8 cellular contexts compared by ENCODE assay signal in the genomic region with DNA sequence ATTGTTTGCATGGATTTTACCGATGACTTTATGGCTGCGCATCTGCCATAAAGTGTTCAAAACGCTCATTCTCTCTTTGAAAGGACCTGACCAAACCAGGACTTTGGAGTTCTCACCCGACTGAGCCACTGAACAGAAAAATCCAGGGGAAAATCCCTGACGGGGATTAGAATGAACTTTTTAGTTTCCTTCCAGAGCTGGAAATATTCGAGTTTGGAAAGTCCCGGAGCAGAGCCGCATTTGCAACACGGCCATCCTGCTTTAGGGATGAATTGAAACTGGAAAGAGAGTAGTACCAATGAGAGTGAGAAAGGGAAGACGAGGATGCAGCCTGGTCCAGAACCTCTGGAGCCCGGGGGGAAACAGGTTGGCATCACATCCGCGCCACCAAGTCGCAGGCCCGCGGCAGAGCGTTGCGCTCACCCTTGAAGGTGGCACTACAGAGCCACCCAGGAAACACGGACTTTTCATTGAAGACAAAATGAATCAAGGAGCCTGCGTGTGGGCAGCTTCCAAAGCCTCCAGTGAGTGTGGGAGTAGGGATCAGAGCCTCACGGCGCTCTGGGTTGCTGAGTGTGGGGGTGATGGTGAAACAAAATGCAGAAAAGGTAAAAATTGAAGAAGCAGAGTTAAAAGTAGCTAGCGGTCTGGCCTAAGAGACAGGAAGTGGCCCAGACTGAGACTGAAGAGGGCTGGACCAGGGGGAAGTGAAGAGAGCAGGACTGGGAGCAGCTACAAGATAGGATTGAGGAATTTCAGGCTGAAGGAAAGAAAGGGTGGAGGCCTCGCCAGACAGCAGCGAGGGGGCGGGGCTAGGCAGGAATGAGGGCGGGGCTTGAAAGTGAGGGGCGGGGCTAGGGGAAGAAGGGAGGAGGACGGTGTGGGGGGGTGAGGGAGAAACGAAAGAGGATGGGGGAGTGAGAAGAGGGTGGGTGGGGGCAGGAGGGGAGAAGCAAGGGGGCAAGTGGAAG.
DNase-seq lines count a peak whose midpoint lies in the region; ATAC-seq, FAIRE-seq and TF ChIP-seq lines count a peak whose summit lies in the region.

No MANE protein-coding gene starts in this region.

- H3K4me3 ChIP-seq in AG04449 (ENCODE audit: low read depth, low read length), result peak overlapping the region; percentile 70

- CTCF ChIA-PET in AG04449 (lab: Yijun Ruan, JAX), result interaction anchor here (1.0 to 1.2 kb wide), 2 partner anchors 35 to 102 kb away, joined by 3 read pairs; no protein-coding TSS in a partner anchor

- no peak for FAIRE-seq in HTR-8/SVneo (lab: Jason Lieb, UNC)

- peak; percentile 27 to 31 for ATAC-seq in activated CD4-positive, CD25-positive, alpha-beta regulatory T cell treated with anti-CD3 and anti-CD28 coated beads, Interleukin-2, amount 50 U/mL, for 24 hours
- ATAC-seq in HG02938 (IDR thresholded peaks at IDR 0.05; ENCODE audit: unreplicated experiment), result no peak
- ATAC-seq in HG02588 (IDR thresholded peaks at IDR 0.05; ENCODE audit: unreplicated experiment), result no peak

- DNase-seq in AG04449 (ENCODE audit: low read depth, low spot score) (no peak), HTR-8/SVneo (ENCODE audit: insufficient read length, low spot score) (peak; percentile 54), caudate nucleus (lab: John Stamatoyannopoulos, UW) (peak in 50 of 61 donors; percentile 20 to 78 (median 54)), kidney glomerular epithelial cell (lab: John Stamatoyannopoulos, UW) (peak; percentile 74)
- peak; percentile 65 for DNase-seq in stimulated activated CD4-positive, alpha-beta T cell treated with anti-CD3 and anti-CD28 coated beads, Interleukin-12 subunit alpha, Interleukin-12 subunit beta, amount 100 ng/mL, for 4 hours

- no peak for TF ChIP-seq CTCF in AG04449 (IDR thresholded peaks at IDR 0.05; ENCODE audit: insufficient read depth, low read length, missing control alignments)

- H3K27ac ChIP-seq in caudate nucleus (ENCODE audit: low read depth, low read length), result peak overlapping the region; percentile 86

- POLR2A ChIA-PET in AG04449 (lab: Yijun Ruan, JAX), result interaction anchor here (0.9 to 1.4 kb wide), 2 partner anchors 21 to 59 kb away, joined by 3 to 4 read pairs; no protein-coding TSS in a partner anchor

Comparison
In these comparisons a context has a peak if more than half of its experiments do, and no peak if none do; other contexts are left out.
1. ATAC-seq: peak in activated CD4-positive, CD25-positive, alpha-beta regulatory T cell treated with anti-CD3 and anti-CD28 coated beads, Interleukin-2, amount 50 U/mL, for 24 hours (2 of 2); none in HG02938 (single experiment) and HG02588 (single experiment).